In genomic region chr18:23234619-23235018, GRCh38 we compare ENCODE assay signal across 19 cellular contexts.
DNase-seq lines count a peak whose midpoint lies in the region; ATAC-seq, FAIRE-seq and TF ChIP-seq lines count a peak whose summit lies in the region.
"Had no signal": no experiment of that assay in that cellular context is flagged by ENCODE, and none has a peak within 500 bp of the region (broad histone marks: within the 10 kb centered on the region; RNA-seq: fewer than 3 reads in every experiment).

No MANE protein-coding gene starts in this region.

- H3K4me3 Mint-ChIP-seq in activated CD8-positive, alpha-beta memory T cell treated with anti-CD3 and anti-CD28 coated beads, Interleukin-2, amount 10 ng/mL, durations not matched to agents 7 days and 5 days: no peak overlapping the region
- H3K4me3 Mint-ChIP-seq in activated naive CD8-positive, alpha-beta T cell treated with anti-CD3 and anti-CD28 coated beads for 36 hours: no peak overlapping the region
- H3K4me3 Mint-ChIP-seq in neural progenitor cell: no peak overlapping the region
- H3K4me3 Mint-ChIP-seq: CD8-positive, alpha-beta T cell had no signal

- no peaks in the 10 kb centered on the region for H4K20me1 ChIP-seq in neural progenitor cell (ENCODE audit: low read depth)

- H3K27me3 ChIP-seq in neural progenitor cell: no peaks in the 10 kb centered on the region
- H3K27me3 ChIP-seq: SJSA1 had no signal

- H3K27ac Mint-ChIP-seq in activated CD8-positive, alpha-beta memory T cell treated with anti-CD3 and anti-CD28 coated beads, Interleukin-2, amount 10 ng/mL, durations not matched to agents 7 days and 5 days: peak overlapping the region; percentile 42
- peak overlapping the region; percentile 20 for H3K27ac Mint-ChIP-seq in activated naive CD8-positive, alpha-beta T cell treated with anti-CD3 and anti-CD28 coated beads for 36 hours
- H3K27ac Mint-ChIP-seq in neural progenitor cell: peak overlapping the region; percentile 70

- DNase-seq in activated CD8-positive, alpha-beta memory T cell treated with anti-CD3 and anti-CD28 coated beads, Interleukin-2, amount 10 ng/mL, durations not matched to agents 7 days and 5 days: no peak
- no peak for DNase-seq in activated CD8-positive, alpha-beta memory T cell treated with anti-CD3 and anti-CD28 coated beads for 24 hours
- no peak for DNase-seq in GM12891 (ENCODE audit: insufficient read length, low spot score)
- DNase-seq in activated naive CD8-positive, alpha-beta T cell treated with anti-CD3 and anti-CD28 coated beads for 36 hours: no peak
- no peak for DNase-seq in neural progenitor cell (ENCODE audit: low spot score)
- no peak for DNase-seq in NCI-H526 (lab: John Stamatoyannopoulos, UW)
- no peak for DNase-seq in GM20000 (ENCODE audit: low spot score)
- DNase-seq in NCI-H345 treated with DMSO at 0.1 percent for 48 hours (lab: John Stamatoyannopoulos, UW; ENCODE audit: unreplicated experiment): no peak
- DNase-seq: CD8-positive, alpha-beta T cell; DMS153; EL; Kasumi-1; NCI-H1930; NCI-H524 treated with DMSO at 0.1 percent for 48 hours; OCI-M1; RPMI8226 had no signal

- H3K4me1 ChIP-seq in neural progenitor cell: peaks cover 22% of the 10 kb centered on the region
- H3K4me1 ChIP-seq: A549 had no signal

- peaks cover 14% of the 10 kb centered on the region for H3F3A ChIP-seq in neural progenitor cell (ENCODE audit: low read depth)

- no peak overlapping the region for H3K4me3 ChIP-seq in neural progenitor cell
- H3K4me3 ChIP-seq: A549, SJSA1 had no signal

- TF ChIP-seq POLR2A in GM12891 (IDR thresholded peaks at IDR 0.05; ENCODE audit: low read depth, low read length): no peak

- peaks cover 60% of the 10 kb centered on the region for H3K4me1 Mint-ChIP-seq in activated CD8-positive, alpha-beta memory T cell treated with anti-CD3 and anti-CD28 coated beads, Interleukin-2, amount 10 ng/mL, durations not matched to agents 7 days and 5 days
- peaks cover 51% of the 10 kb centered on the region for H3K4me1 Mint-ChIP-seq in activated naive CD8-positive, alpha-beta T cell treated with anti-CD3 and anti-CD28 coated beads for 36 hours
- H3K4me1 Mint-ChIP-seq in neural progenitor cell: peaks cover 41% of the 10 kb centered on the region

- no peak overlapping the region for H2AFZ ChIP-seq in neural progenitor cell (replicated peaks)

- no peaks in the 10 kb centered on the region for H3K27me3 Mint-ChIP-seq in activated CD8-positive, alpha-beta memory T cell treated with anti-CD3 and anti-CD28 coated beads, Interleukin-2, amount 10 ng/mL, durations not matched to agents 7 days and 5 days
- H3K27me3 Mint-ChIP-seq in activated naive CD8-positive, alpha-beta T cell treated with anti-CD3 and anti-CD28 coated beads for 36 hours: no peaks in the 10 kb centered on the region
- peaks cover 6% of the 10 kb centered on the region for H3K27me3 Mint-ChIP-seq in neural progenitor cell (ENCODE audit: insufficient read depth, low read depth)

- no peaks in the 10 kb centered on the region for H3K36me3 ChIP-seq in neural progenitor cell

- H3K4me2 ChIP-seq in neural progenitor cell: no peak overlapping the region
- H3K4me2 ChIP-seq: A549 had no signal

- no peak for TF ChIP-seq CTCF in neural progenitor cell (IDR thresholded peaks at IDR 0.05)
- no peak for TF ChIP-seq CTCF in GM20000 (IDR thresholded peaks at IDR 0.05; ENCODE audit: extremely low read depth, missing control alignments)

- H3K79me2 ChIP-seq in neural progenitor cell (ENCODE audit: low read depth): no peaks in the 10 kb centered on the region

- H3K36me3 Mint-ChIP-seq in activated CD8-positive, alpha-beta memory T cell treated with anti-CD3 and anti-CD28 coated beads, Interleukin-2, amount 10 ng/mL, durations not matched to agents 7 days and 5 days: peaks cover 21% of the 10 kb centered on the region
- peaks cover 34% of the 10 kb centered on the region for H3K36me3 Mint-ChIP-seq in activated naive CD8-positive, alpha-beta T cell treated with anti-CD3 and anti-CD28 coated beads for 36 hours
- peaks cover 38% of the 10 kb centered on the region for H3K36me3 Mint-ChIP-seq in neural progenitor cell
- H3K36me3 Mint-ChIP-seq: CD8-positive, alpha-beta T cell had no signal

- H3K9me3 ChIP-seq in neural progenitor cell (ENCODE audit: low read depth): no peaks in the 10 kb centered on the region
- H3K9me3 ChIP-seq: A549, SJSA1 had no signal

- CTCF ChIA-PET in activated CD8-positive, alpha-beta memory T cell treated with anti-CD3 and anti-CD28 coated beads, Interleukin-2, amount 10 ng/mL, durations not matched to agents 7 days and 5 days (lab: Charles Lee): no interaction called here

- no peaks in the 10 kb centered on the region for H3K9me3 Mint-ChIP-seq in activated CD8-positive, alpha-beta memory T cell treated with anti-CD3 and anti-CD28 coated beads, Interleukin-2, amount 10 ng/mL, durations not matched to agents 7 days and 5 days (ENCODE audit: low read depth)
- H3K9me3 Mint-ChIP-seq in activated naive CD8-positive, alpha-beta T cell treated with anti-CD3 and anti-CD28 coated beads for 36 hours: peaks cover 8% of the 10 kb centered on the region
- peaks cover 4% of the 10 kb centered on the region for H3K9me3 Mint-ChIP-seq in neural progenitor cell
- H3K9me3 Mint-ChIP-seq: CD8-positive, alpha-beta T cell had no signal

- no peak for ATAC-seq in activated CD8-positive, alpha-beta memory T cell treated with anti-CD3 and anti-CD28 coated beads, Interleukin-2, amount 10 ng/mL, durations not matched to agents 7 days and 5 days
- ATAC-seq: A549; CD8-positive, alpha-beta T cell; HCT116 had no signal

- peak; percentile 41 for FAIRE-seq in GM12891 (lab: Jason Lieb, UNC)
- FAIRE-seq: A549 had no signal

- H3K27ac ChIP-seq in neural progenitor cell: no peak overlapping the region
- H3K27ac ChIP-seq: A549, SJSA1 had no signal

- no peak overlapping the region for H3K9ac ChIP-seq in neural progenitor cell

TF ChIP-seq in GM12891, 5 proteins besides CTCF, POLR2A, EP300 and RAD21:
- TF ChIP-seq TAF1 (IDR thresholded peaks at IDR 0.05; ENCODE audit: low read depth, low read length) (no peak), POU2F2 (IDR thresholded peaks at IDR 0.05; ENCODE audit: low read depth, low read length) (no peak)

Comparison
In these comparisons a context has a peak if more than half of its experiments do, and no peak if none do; other contexts are left out.
1. H3K27ac Mint-ChIP-seq: peak in every context shown above with its lines; median percentile 70 in neural progenitor cell; 42 in activated CD8-positive, alpha-beta memory T cell treated with anti-CD3 and anti-CD28 coated beads, Interleukin-2, amount 10 ng/mL, durations not matched to agents 7 days and 5 days; 20 in activated naive CD8-positive, alpha-beta T cell treated with anti-CD3 and anti-CD28 coated beads for 36 hours.